In genomic region chr12:47785036-47785886, GRCh38 we compare ENCODE assay signal across 18 cellular contexts. TPM values are rescaled to one million over a fixed set of nuclear protein-coding genes. Genes with fewer than 3 reads are reported as not detected.
DNase-seq lines count a peak whose midpoint lies in the region; ATAC-seq and TF ChIP-seq lines count a peak whose summit lies in the region.
"Had no signal": no experiment of that assay in that cellular context is flagged by ENCODE, and none has a peak within 500 bp of the region (broad histone marks: within the 10 kb centered on the region; RNA-seq: fewer than 3 reads in every experiment).

No MANE protein-coding gene starts in this region.

- peak overlapping the region; percentile 2 for H3K27ac ChIP-seq in angular gyrus (ENCODE audit: low read depth, low read length)
- no peak overlapping the region for H3K27ac ChIP-seq in naive thymus-derived CD4-positive, alpha-beta T cell (ENCODE audit: low read depth, low read length)
- no peak overlapping the region for H3K27ac ChIP-seq in smooth muscle cell (ENCODE audit: low read depth)
- H3K27ac ChIP-seq: colonic mucosa had no signal

- H3K36me3 ChIP-seq in naive thymus-derived CD4-positive, alpha-beta T cell (ENCODE audit: control insufficient read depth in 2 of 3, insufficient read depth in 3 of 3, low read length in 3 of 3): peaks cover 6 to 86% (median 44%) of the 10 kb centered on the region in 3 experiments
- peaks cover 7% of the 10 kb centered on the region for H3K36me3 ChIP-seq in smooth muscle cell (ENCODE audit: low read depth)

- H3K27me3 ChIP-seq in naive thymus-derived CD4-positive, alpha-beta T cell (ENCODE audit: control insufficient read depth in 2 of 2, insufficient read depth in 2 of 2, low read length in 2 of 2): no peaks in the 10 kb centered on the region
- H3K27me3 ChIP-seq in smooth muscle cell (ENCODE audit: low read depth): no peaks in the 10 kb centered on the region
- H3K27me3 ChIP-seq: colonic mucosa, stomach had no signal

- H3K36me3 Mint-ChIP-seq in stimulated activated naive CD8-positive, alpha-beta T cell treated with anti-CD3 and anti-CD28 coated beads, Interleukin-15, Interleukin-2, amounts not matched to agents 100 ng/mL and 50 ng/mL, for 24 hours (ENCODE audit: low read depth): peaks cover 64% of the 10 kb centered on the region
- H3K36me3 Mint-ChIP-seq in naive thymus-derived CD4-positive, alpha-beta T cell: peaks cover 13 to 46% (median 16%) of the 10 kb centered on the region in 5 donors

- H2AFZ ChIP-seq in smooth muscle cell (ENCODE audit: low read depth): no peak overlapping the region

- H3K4me3 ChIP-seq in naive thymus-derived CD4-positive, alpha-beta T cell (ENCODE audit: low read length): no peak overlapping the region
- H3K4me3 ChIP-seq in smooth muscle cell: no peak overlapping the region
- H3K4me3 ChIP-seq: colonic mucosa, stomach had no signal

- H4K20me1 ChIP-seq in smooth muscle cell (ENCODE audit: low read depth): no peaks in the 10 kb centered on the region

- peak overlapping the region; percentile 87 for H3K27ac Mint-ChIP-seq in stimulated activated naive CD8-positive, alpha-beta T cell treated with anti-CD3 and anti-CD28 coated beads, Interleukin-15, Interleukin-2, amounts not matched to agents 100 ng/mL and 50 ng/mL, for 24 hours
- H3K27ac Mint-ChIP-seq in naive thymus-derived CD4-positive, alpha-beta T cell: peak overlapping the region in 5 of 9 donors; percentile 31 to 82 (median 54)
- H3K27ac Mint-ChIP-seq: H9 had no signal

- no peak for TF ChIP-seq POLR2A in erythroblast (IDR thresholded peaks at IDR 0.05; ENCODE audit: low read length)

- no peak for ATAC-seq in stimulated activated naive CD8-positive, alpha-beta T cell treated with anti-CD3 and anti-CD28 coated beads, Interleukin-15, Interleukin-2, amounts not matched to agents 100 U/mL and 50 U/mL, for 24 hours
- ATAC-seq in naive thymus-derived CD4-positive, alpha-beta T cell: no peak
- ATAC-seq: HepG2, Panc1 had no signal

- no peaks in the 10 kb centered on the region for H3F3A ChIP-seq in smooth muscle cell (ENCODE audit: low read depth)

- H3K9ac ChIP-seq in smooth muscle cell (ENCODE audit: low read depth): no peak overlapping the region

- H3K9me3 Mint-ChIP-seq in stimulated activated naive CD8-positive, alpha-beta T cell treated with anti-CD3 and anti-CD28 coated beads, Interleukin-15, Interleukin-2, amounts not matched to agents 100 ng/mL and 50 ng/mL, for 24 hours: no peaks in the 10 kb centered on the region
- H3K9me3 Mint-ChIP-seq in naive thymus-derived CD4-positive, alpha-beta T cell: no peaks in the 10 kb centered on the region
- H3K9me3 Mint-ChIP-seq: H9 had no signal

- no peak for DNase-seq in stimulated activated naive CD8-positive, alpha-beta T cell treated with anti-CD3 and anti-CD28 coated beads, Interleukin-15, Interleukin-2, amounts not matched to agents 100 U/mL and 50 U/mL, for 24 hours
- no peak for DNase-seq in naive thymus-derived CD4-positive, alpha-beta T cell
- DNase-seq in cerebellar cortex (ENCODE audit: low spot score): no peak
- DNase-seq in RPMI8226: no peak
- no peak for DNase-seq in smooth muscle cell (lab: John Stamatoyannopoulos, UW; ENCODE audit: unreplicated experiment)
- no peak for DNase-seq in erythroblast (lab: John Stamatoyannopoulos, UW)
- DNase-seq: amniotic stem cell, colonic mucosa, glutamatergic neuron, H9, midbrain, nucleus accumbens, stomach had no signal

- no peaks in the 10 kb centered on the region for H3K9me3 ChIP-seq in naive thymus-derived CD4-positive, alpha-beta T cell (ENCODE audit: control insufficient read depth in 2 of 3, low read length in 3 of 3)
- H3K9me3 ChIP-seq in smooth muscle cell (replicated peaks; ENCODE audit: low read depth): no peaks in the 10 kb centered on the region
- H3K9me3 ChIP-seq: colonic mucosa, stomach had no signal

- no peak for TF ChIP-seq CTCF in smooth muscle cell (IDR thresholded peaks at IDR 0.05; ENCODE audit: borderline replicate concordance, insufficient read depth, poor library complexity, severe bottlenecking)

- H3K4me1 Mint-ChIP-seq in stimulated activated naive CD8-positive, alpha-beta T cell treated with anti-CD3 and anti-CD28 coated beads, Interleukin-15, Interleukin-2, amounts not matched to agents 100 ng/mL and 50 ng/mL, for 24 hours (ENCODE audit: low read depth): peaks cover 43% of the 10 kb centered on the region
- H3K4me1 Mint-ChIP-seq in naive thymus-derived CD4-positive, alpha-beta T cell: peaks cover 4 to 15% (median 6%) of the 10 kb centered on the region in 7 donors
- H3K4me1 Mint-ChIP-seq: H9 had no signal

- no peaks in the 10 kb centered on the region for H3K27me3 Mint-ChIP-seq in stimulated activated naive CD8-positive, alpha-beta T cell treated with anti-CD3 and anti-CD28 coated beads, Interleukin-15, Interleukin-2, amounts not matched to agents 100 ng/mL and 50 ng/mL, for 24 hours
- H3K27me3 Mint-ChIP-seq in naive thymus-derived CD4-positive, alpha-beta T cell: no peaks in the 10 kb centered on the region

- CTCF ChIA-PET in naive thymus-derived CD4-positive, alpha-beta T cell (lab: Charles Lee): interaction anchor here (0.8 to 1.6 kb wide), 3 partner anchors 44 to 52 kb away, joined by 3 to 5 read pairs (median 4); no protein-coding TSS in a partner anchor

- WGBS in smooth muscle cell (ENCODE audit: low lambda C conversion rate): 88% methylated on average over 15 of the region's 15 CpGs

- intact Hi-C loops in naive thymus-derived CD4-positive, alpha-beta T cell (cut with micrococcal nuclease): no loop called here

- no peak overlapping the region for H3K4me3 Mint-ChIP-seq in stimulated activated naive CD8-positive, alpha-beta T cell treated with anti-CD3 and anti-CD28 coated beads, Interleukin-15, Interleukin-2, amounts not matched to agents 100 ng/mL and 50 ng/mL, for 24 hours
- H3K4me3 Mint-ChIP-seq in naive thymus-derived CD4-positive, alpha-beta T cell: no peak overlapping the region
- H3K4me3 Mint-ChIP-seq: H9 had no signal

- POLR2A ChIA-PET in naive thymus-derived CD4-positive, alpha-beta T cell (lab: Charles Lee): interaction anchor here (0.6 to 1.1 kb wide), 3 partner anchors 15 to 84 kb away, joined by 3 read pairs; no protein-coding TSS in a partner anchor

- H3K79me2 ChIP-seq in smooth muscle cell (ENCODE audit: low read depth): no peaks in the 10 kb centered on the region

- no peak overlapping the region for H3K4me2 ChIP-seq in smooth muscle cell

- no peaks in the 10 kb centered on the region for H3K4me1 ChIP-seq in naive thymus-derived CD4-positive, alpha-beta T cell (ENCODE audit: control insufficient read depth in 2 of 2, insufficient read depth in 2 of 2, low read length in 2 of 2)
- H3K4me1 ChIP-seq in smooth muscle cell (ENCODE audit: low read depth): no peaks in the 10 kb centered on the region
- H3K4me1 ChIP-seq: colonic mucosa had no signal

RNA-seq across cellular contexts. Expression of gene SLC48A1, which starts 12.2 kb away (rescaled TPM):
- 10 to 100 TPM in 2 of 5 experiments, 1 to 10 TPM in 3; 6.7 to 14.3 (median 10.0) TPM for total RNA-seq in naive thymus-derived CD4-positive, alpha-beta T cell
- polyA plus RNA-seq in naive thymus-derived CD4-positive, alpha-beta T cell: 10 to 100 TPM; 12.5 to 15.6 TPM
- 2.4 and 11.4 TPM in 2 replicates for total RNA-seq in smooth muscle cell
- 6.2 and 8.6 TPM in 2 replicates for polyA plus RNA-seq in smooth muscle cell

RNA-seq across cellular contexts. Expression of gene RAPGEF3, which starts 26.6 kb away (rescaled TPM):
- 1 to 10 TPM in 2 of 5 experiments, under 1 TPM in 2, not detected in 1; 0.08 to 1.9 (median 1.1) TPM for total RNA-seq in naive thymus-derived CD4-positive, alpha-beta T cell
- polyA plus RNA-seq in naive thymus-derived CD4-positive, alpha-beta T cell: under 1 TPM in 1 of 2 donors, not detected in 1; 0.15 TPM
- total RNA-seq in smooth muscle cell: 4.0 and 5.6 TPM in 2 replicates
- polyA plus RNA-seq in smooth muscle cell: 1.9 and 3.6 TPM in 2 replicates

RNA-seq across cellular contexts. Expression of gene HDAC7, which starts 34.4 kb away (rescaled TPM):
- 100 to 1,000 TPM; 150 to 194 (median 188) TPM for total RNA-seq in naive thymus-derived CD4-positive, alpha-beta T cell
- polyA plus RNA-seq in naive thymus-derived CD4-positive, alpha-beta T cell: 10 to 100 TPM; 16.7 to 36.7 TPM
- 19.3 and 24.1 TPM in 2 replicates for total RNA-seq in smooth muscle cell
- 32.4 and 47.0 TPM in 2 replicates for polyA plus RNA-seq in smooth muscle cell

RNA-seq across cellular contexts. Expression of gene ENDOU, which starts 60.0 kb away (rescaled TPM):
- total RNA-seq in naive thymus-derived CD4-positive, alpha-beta T cell: not detected
- polyA plus RNA-seq in naive thymus-derived CD4-positive, alpha-beta T cell: not detected
- total RNA-seq in smooth muscle cell: 1.8 and 5.1 TPM in 2 replicates
- polyA plus RNA-seq in smooth muscle cell: 0.47 and 0.74 TPM in 2 replicates
- total RNA-seq: colonic mucosa, epithelial cell of proximal tubule, H9, HepG2 had no signal
- polyA plus RNA-seq: HepG2 had no signal
